8 cellular contexts compared by ENCODE assay signal in genomic region chr20:33291830-33292355, GRCh38. TPM values are rescaled to one million over a fixed set of nuclear protein-coding genes. Genes with fewer than 3 reads are reported as not detected.
DNase-seq lines count a peak whose midpoint lies in the region; ATAC-seq, FAIRE-seq and TF ChIP-seq lines count a peak whose summit lies in the region.

No MANE protein-coding gene starts in this region.

- no peak overlapping the region for H2BK20ac ChIP-seq in H1 (ENCODE audit: low read length)

- H3K79me1 ChIP-seq in H1 (ENCODE audit: low read depth, low read length), result no peaks in the 10 kb centered on the region

- H3K4me1 Mint-ChIP-seq in neural crest cell, result no peaks in the 10 kb centered on the region

- no peaks in the 10 kb centered on the region for H3K79me2 ChIP-seq in H1 (ENCODE audit: control insufficient read depth in 1 of 2, insufficient read depth in 2 of 2, low read length in 2 of 2)

- H3K27me3 ChIP-seq in H1 (replicated peaks in 1 of 4; ENCODE audit: control insufficient read depth in 3 of 4, extremely low read depth in 1 of 4, insufficient read depth in 3 of 4, low read length in 3 of 4) (no peaks in the 10 kb centered on the region), suprapubic skin (peaks cover 38% of the 10 kb centered on the region)

- no peak overlapping the region for H3K27ac Mint-ChIP-seq in neural crest cell (ENCODE audit: unreplicated experiment)

- TF ChIP-seq EP300 in H1 (IDR thresholded peaks at IDR 0.05; ENCODE audit: borderline replicate concordance in 1 of 2, low read depth in 2 of 2, low read length in 2 of 2) (no peak), suprapubic skin (IDR thresholded peaks at IDR 0.05) (no peak)

- ATAC-seq in GM18505 (IDR thresholded peaks at IDR 0.05; ENCODE audit: unreplicated experiment), result no peak

- DNase-seq in NCI-H446 (lab: John Stamatoyannopoulos, UW) (peak; percentile 15 to 66), NCI-H446 treated with DMSO at 0.1 percent for 48 hours (lab: John Stamatoyannopoulos, UW) (no peak), NCI-H2171 treated with DMSO at 0.1 percent for 48 hours (lab: John Stamatoyannopoulos, UW) (peak; percentile 57), H1 (ENCODE audit: low read depth in 1 of 2, low spot score in 2 of 2) (peak; percentile 57 to 98), neural crest cell (ENCODE audit: low read depth, low spot score) (peak; percentile 65), suprapubic skin (ENCODE audit: low spot score in 2 of 2) (no peak)
- peak; percentile 27 to 29 for DNase-seq in activated CD8-positive, alpha-beta memory T cell treated with anti-CD3 and anti-CD28 coated beads for 4 hours (ENCODE audit: low read depth in 2 of 2)

- no peaks in the 10 kb centered on the region for H3K23me2 ChIP-seq in H1 (ENCODE audit: low read depth, low read length)

- no peak overlapping the region for H2BK15ac ChIP-seq in H1 (ENCODE audit: low read length)

- no peaks in the 10 kb centered on the region for H3K9me3 Mint-ChIP-seq in neural crest cell

- peak overlapping the region; percentile 82; the same call in 1 of the 2 replicates for H2AFZ ChIP-seq in H1 (ENCODE audit: low read length)

- no peak overlapping the region for H4K8ac ChIP-seq in H1 (ENCODE audit: extremely low read depth, insufficient read depth, low read length)

- H4K20me1 ChIP-seq in H1 (replicated peaks in 1 of 2; ENCODE audit: control insufficient read depth in 1 of 2, insufficient read depth in 2 of 2, low read length in 2 of 2), result no peaks in the 10 kb centered on the region

- POLR2A ChIA-PET in H1 (lab: Charles Lee; ENCODE audit: partially characterized antibody), result no interaction called here

- no peaks in the 10 kb centered on the region; a peak in 1 of 7 replicates for H3K4me1 ChIP-seq in H1 (replicated peaks in 1 of 4; ENCODE audit: control insufficient read depth in 3 of 4, insufficient read depth in 4 of 4, low read length in 3 of 4)
- H3K4me1 ChIP-seq in suprapubic skin, result no peaks in the 10 kb centered on the region

- H2BK5ac ChIP-seq in H1 (ENCODE audit: low read depth, low read length), result no peak overlapping the region

- no peak overlapping the region for H2BK120ac ChIP-seq in H1 (replicated peaks; ENCODE audit: low read depth, low read length)

- TF ChIP-seq POLR2A in H1 (IDR thresholded peaks at IDR 0.05; ENCODE audit: control extremely low read depth in 1 of 2, low read depth in 2 of 2, low read length in 2 of 2) (no peak), suprapubic skin (IDR thresholded peaks at IDR 0.05) (no peak), GM18505 (IDR thresholded peaks at IDR 0.05; ENCODE audit: borderline replicate concordance, extremely low read depth, insufficient read depth, insufficient read length) (no peak)

- H3K4me2 ChIP-seq in H1 (ENCODE audit: insufficient read depth in 1 of 2, low read depth in 2 of 2, low read length in 2 of 2), result no peak overlapping the region

- no peak overlapping the region for H3K9ac ChIP-seq in H1 (replicated peaks in 1 of 4; ENCODE audit: extremely low read depth in 1 of 4, low read depth in 3 of 4, low read length in 3 of 4)

- peak; percentile 96 for FAIRE-seq in H1 (lab: Jason Lieb, UNC)

- H3K4me3 Mint-ChIP-seq in neural crest cell, result no peak overlapping the region

- no peak overlapping the region for H2AK5ac ChIP-seq in H1 (ENCODE audit: low read depth, low read length)

- WGBS in H1 (ENCODE audit: extremely low coverage in 1 of 2, insufficient coverage in 1 of 2, insufficient read length in 1 of 2, insufficient replicate concordance in 2 of 2, low coverage in 1 of 2, low lambda C conversion rate in 2 of 2, missing lambda C conversion rate in 1 of 2), 2 experiments, result 49% methylated on average over 7 of the region's 7 CpGs; no CpG with 5 or more reads in 1 of the 2 experiments
- WGBS in suprapubic skin, result 22% methylated on average over 5 of the region's 7 CpGs

- no peak overlapping the region for H3K4ac ChIP-seq in H1 (replicated peaks; ENCODE audit: insufficient read length, low read depth, low read length)

- H4K91ac ChIP-seq in H1 (replicated peaks; ENCODE audit: insufficient read length, low read length), result no peak overlapping the region

- H3K36me3 ChIP-seq in H1 (ENCODE audit: control insufficient read depth in 2 of 4, insufficient read depth in 4 of 4, low read length in 3 of 4) (no peaks in the 10 kb centered on the region), suprapubic skin (no peaks in the 10 kb centered on the region)

- no peak overlapping the region for H3K18ac ChIP-seq in H1 (ENCODE audit: extremely low read depth, low read length)

- H3K23ac ChIP-seq in H1 (ENCODE audit: insufficient read length), result no peak overlapping the region

- H3K27ac ChIP-seq in H1 (ENCODE audit: low read depth, low read length) (no peak overlapping the region), suprapubic skin (no peak overlapping the region)

- no peak overlapping the region for H3K56ac ChIP-seq in H1 (replicated peaks; ENCODE audit: insufficient read length, low read depth, low read length)

- H3K4me3 ChIP-seq in H1 (ENCODE audit: extremely low read depth in 1 of 4, insufficient read depth in 2 of 4, low read depth in 3 of 4, low read length in 4 of 4) (no peak overlapping the region), suprapubic skin (no peak overlapping the region)

- no peak overlapping the region for H3K14ac ChIP-seq in H1 (ENCODE audit: insufficient read length)

- H3K27me3 Mint-ChIP-seq in neural crest cell (ENCODE audit: low read depth), result peaks cover 54% of the 10 kb centered on the region

- CTCF ChIA-PET in H1 (lab: Charles Lee; ENCODE audit: partially characterized antibody), result interaction anchor here (0.6 to 6.9 kb wide), 28 partner anchors 8 to 316 kb away, joined by 3 to 81 read pairs (median 4); partner anchors contain the start of gene BPIFB1

- H3K9me3 ChIP-seq in H1 (ENCODE audit: insufficient read depth in 2 of 2, low read depth in 1 of 2, low read length in 1 of 2) (no peaks in the 10 kb centered on the region), suprapubic skin (no peaks in the 10 kb centered on the region)

- peak; percentile 89 to 94 for TF ChIP-seq RAD21 in H1 (IDR thresholded peaks at IDR 0.05 in 1 of 2, conservative IDR thresholded peaks at IDR 0.05 in 1 of 2; ENCODE audit: low read depth in 2 of 2, low read length in 2 of 2)

- TF ChIP-seq CTCF in H1 (IDR thresholded peaks at IDR 0.05; ENCODE audit: control extremely low read depth in 1 of 3, insufficient read depth in 1 of 3, low read depth in 1 of 3, low read length in 3 of 3) (peak; percentile 94 to 99 (median 97)), neural crest cell (conservative IDR thresholded peaks at IDR 0.05) (peak; percentile 99), suprapubic skin (IDR thresholded peaks at IDR 0.05) (peak; percentile 30 to 87)

- no peak overlapping the region for H4K5ac ChIP-seq in H1 (ENCODE audit: insufficient read length, low read depth, low read length)

- no peaks in the 10 kb centered on the region for H3K36me3 Mint-ChIP-seq in neural crest cell (ENCODE audit: low read depth)

- no peak overlapping the region for H2BK12ac ChIP-seq in H1 (ENCODE audit: low read depth, low read length)

TF ChIP-seq in H1, 55 proteins besides CTCF, POLR2A, EP300 and RAD21:
- TF ChIP-seq TAF7 (optimal IDR thresholded peaks at IDR 0.05; ENCODE audit: borderline replicate concordance, low read depth, low read length) (no peak), MAFK (IDR thresholded peaks at IDR 0.05; ENCODE audit: low read depth, low read length) (no peak), HDAC2 (IDR thresholded peaks at IDR 0.05; ENCODE audit: borderline replicate concordance in 1 of 2, low read depth in 2 of 2, low read length in 2 of 2) (peak in 1 of 2 experiments; percentile 64; a peak in 1 of 4 replicates)

RNA-seq across cellular contexts. Expression of gene BPIFB1, which starts 8.9 kb away (rescaled TPM):
- total RNA-seq in H1 (2021; fragmentation: NEBNext Ultra II Directional; extraction: Animal tissue kit (Norgen Biotek cat#: 25700)), result not detected in 2 replicates
- polyA plus RNA-seq in H1 (2011; rRNA removed), result not detected in 2 replicates
- not detected for polyA plus RNA-seq in H1 (2011; cell fraction: cytosol; rRNA removed)
- not detected for polyA plus RNA-seq in H1 (2011; cell fraction: nucleus; rRNA removed)
- not detected in 4 replicates for polyA plus RNA-seq in H1 (2012, experiment 1 of 2)
- not detected for polyA plus RNA-seq in H1 (2012, experiment 2 of 2)
- not detected for polyA plus RNA-seq in H1 (2013, experiment 1 of 2)
- polyA plus RNA-seq in H1 (2013, experiment 2 of 2), result not detected
- not detected in 2 replicates for polyA minus RNA-seq in H1 (2011; rRNA and poly(A)+ RNA removed)
- polyA minus RNA-seq in H1 (2011; cell fraction: cytosol; rRNA and poly(A)+ RNA removed), result not detected
- polyA minus RNA-seq in H1 (2011; cell fraction: nucleus; rRNA and poly(A)+ RNA removed), result not detected
- total RNA-seq in neural crest cell, result not detected in 2 replicates
- total RNA-seq in suprapubic skin, result not detected

RNA-seq across cellular contexts. Expression of gene BPIFA1, which starts 56.1 kb away (rescaled TPM):
- total RNA-seq in H1 (2021; fragmentation: NEBNext Ultra II Directional; extraction: Animal tissue kit (Norgen Biotek cat#: 25700)), result not detected in 2 replicates
- not detected in 2 replicates for polyA plus RNA-seq in H1 (2011; rRNA removed)
- not detected for polyA plus RNA-seq in H1 (2011; cell fraction: cytosol; rRNA removed)
- not detected for polyA plus RNA-seq in H1 (2011; cell fraction: nucleus; rRNA removed)
- polyA plus RNA-seq in H1 (2012, experiment 1 of 2), result not detected in 4 replicates
- polyA plus RNA-seq in H1 (2012, experiment 2 of 2), result not detected
- not detected for polyA plus RNA-seq in H1 (2013, experiment 1 of 2)
- not detected for polyA plus RNA-seq in H1 (2013, experiment 2 of 2)
- polyA minus RNA-seq in H1 (2011; rRNA and poly(A)+ RNA removed), result not detected in 2 replicates
- polyA minus RNA-seq in H1 (2011; cell fraction: cytosol; rRNA and poly(A)+ RNA removed), result not detected
- not detected for polyA minus RNA-seq in H1 (2011; cell fraction: nucleus; rRNA and poly(A)+ RNA removed)
- total RNA-seq in neural crest cell (not detected in 2 replicates), suprapubic skin (not detected)

Comparison
In these comparisons a context has a peak if more than half of its experiments do, and no peak if none do; other contexts are left out.
1. DNase-seq: peak in NCI-H446 (2 of 2), NCI-H2171 treated with DMSO at 0.1 percent for 48 hours (single experiment), activated CD8-positive, alpha-beta memory T cell treated with anti-CD3 and anti-CD28 coated beads for 4 hours (2 of 2), H1 (2 of 2) and neural crest cell (single experiment); none in NCI-H446 treated with DMSO at 0.1 percent for 48 hours (single experiment) and suprapubic skin (0 of 2).
2. Peak in every context shown above with its lines, with median percentiles within 50 percentile points of each other: CTCF ChIP-seq.